17 cellular contexts compared by ENCODE assay signal in genomic region chr12:43964966-43965365, GRCh38.
A peak's percentile ranks its signal among the peaks of the same experiment; 100 is the strongest.
DNase-seq lines count a peak whose midpoint lies in the region; ATAC-seq and TF ChIP-seq lines count a peak whose summit lies in the region.
"Had no signal": no experiment of that assay in that cellular context is flagged by ENCODE, and none has a peak within 500 bp of the region (broad histone marks: within the 10 kb centered on the region; RNA-seq: fewer than 3 reads in every experiment).

No MANE protein-coding gene starts in this region.

- H3K4ac ChIP-seq in mesenchymal stem cell (ENCODE audit: low read depth in 1 of 2, low read length in 2 of 2): no peak overlapping the region

- H3K36me3 ChIP-seq in HEK293 (ENCODE audit: control insufficient read depth in 2 of 2, insufficient read depth in 1 of 2, low read length in 2 of 2): no peaks in the 10 kb centered on the region
- no peaks in the 10 kb centered on the region for H3K36me3 ChIP-seq in mesenchymal stem cell (ENCODE audit: control insufficient read depth in 1 of 2, insufficient read depth in 2 of 2, low read depth in 1 of 2, low read length in 2 of 2)
- H3K36me3 ChIP-seq: prostate gland, spleen had no signal

- CTCF ChIA-PET in HEK293 (lab: Yijun Ruan, JAX): no interaction called here
- CTCF ChIA-PET in activated CD4-positive, alpha-beta memory T cell treated with anti-CD3 and anti-CD28 coated beads, Interleukin-2, amount 10 ng/mL, durations not matched to agents 7 days and 5 days (lab: Charles Lee): no interaction called here

- H3K27ac ChIP-seq in HEK293 (ENCODE audit: extremely low read depth, low read depth, low read length) (no peak overlapping the region), mesenchymal stem cell (ENCODE audit: low read length, poor library complexity, severe bottlenecking) (no peak overlapping the region)
- H3K27ac ChIP-seq: prostate gland, RWPE1, spleen had no signal

- H3K18ac ChIP-seq in mesenchymal stem cell (ENCODE audit: low read depth in 1 of 2, low read length in 2 of 2): no peak overlapping the region

- H2BK15ac ChIP-seq in mesenchymal stem cell (ENCODE audit: low read depth, poor library complexity, severe bottlenecking): no peak overlapping the region

- no peak overlapping the region for H2BK12ac ChIP-seq in mesenchymal stem cell (ENCODE audit: low read length in 2 of 2)

- H3K9ac ChIP-seq in mesenchymal stem cell (ENCODE audit: low read length): peak overlapping the region; percentile 63

- H4K91ac ChIP-seq in mesenchymal stem cell (ENCODE audit: low read length): no peak overlapping the region

- H3K4me1 ChIP-seq in HEK293 (ENCODE audit: control insufficient read depth, insufficient read depth, low read length) (no peaks in the 10 kb centered on the region), mesenchymal stem cell (ENCODE audit: control insufficient read depth, insufficient read depth, low read depth, low read length) (no peaks in the 10 kb centered on the region)
- H3K4me1 ChIP-seq: prostate gland, spleen had no signal

- no peak overlapping the region for H2BK120ac ChIP-seq in mesenchymal stem cell (ENCODE audit: low read depth, low read length)

- WGBS in mesenchymal stem cell: 91% methylated on average over 2 of the region's 3 CpGs

- H3K4me1 Mint-ChIP-seq in activated T-cell treated with anti-CD3 and anti-CD28 coated beads, Interleukin-2, amount 50 U/mL, for 4 hours (ENCODE audit: low read depth): no peaks in the 10 kb centered on the region
- H3K4me1 Mint-ChIP-seq in activated CD4-positive, alpha-beta memory T cell treated with anti-CD3 and anti-CD28 coated beads, Interleukin-2, amount 10 ng/mL, durations not matched to agents 7 days and 5 days: no peaks in the 10 kb centered on the region

- no peak overlapping the region for H2BK5ac ChIP-seq in mesenchymal stem cell (ENCODE audit: low read depth, low read length, poor library complexity, severe bottlenecking)

- H3K9me3 ChIP-seq in HEK293 (ENCODE audit: control insufficient read depth, insufficient read depth, low read depth, low read length) (no peaks in the 10 kb centered on the region), mesenchymal stem cell (ENCODE audit: control insufficient read depth, low read length) (no peaks in the 10 kb centered on the region)
- H3K9me3 ChIP-seq: prostate gland had no signal

- H3K27me3 ChIP-seq in mesenchymal stem cell (ENCODE audit: control insufficient read depth in 1 of 2, insufficient read depth in 1 of 2, low read length in 2 of 2): no peaks in the 10 kb centered on the region
- H3K27me3 ChIP-seq: spleen had no signal

- no peak overlapping the region for H3K4me2 ChIP-seq in mesenchymal stem cell (ENCODE audit: low read length, poor library complexity, severe bottlenecking)

- no peak overlapping the region for H3K14ac ChIP-seq in mesenchymal stem cell (ENCODE audit: low read length in 2 of 2)

- H3K27ac Mint-ChIP-seq in activated CD4-positive, alpha-beta memory T cell treated with anti-CD3 and anti-CD28 coated beads, Interleukin-2, amount 10 ng/mL, durations not matched to agents 7 days and 5 days: no peak overlapping the region
- H3K27ac Mint-ChIP-seq: activated naive CD4-positive, alpha-beta T cell treated with anti-CD3 and anti-CD28 coated beads, Interleukin-2, amount 50 U/mL, for 72 hours; CD8-positive, alpha-beta T cell; type B pancreatic cell had no signal

- no peaks in the 10 kb centered on the region for H3K27me3 Mint-ChIP-seq in activated T-cell treated with anti-CD3 and anti-CD28 coated beads, Interleukin-2, amount 50 U/mL, for 4 hours (ENCODE audit: low read depth)
- H3K27me3 Mint-ChIP-seq in activated CD4-positive, alpha-beta memory T cell treated with anti-CD3 and anti-CD28 coated beads, Interleukin-2, amount 10 ng/mL, durations not matched to agents 7 days and 5 days: no peaks in the 10 kb centered on the region
- H3K27me3 Mint-ChIP-seq: type B pancreatic cell had no signal

- no peaks in the 10 kb centered on the region for H3K79me1 ChIP-seq in mesenchymal stem cell (replicated peaks; ENCODE audit: low read length, poor library complexity, severe bottlenecking)

- H2AK5ac ChIP-seq in mesenchymal stem cell (ENCODE audit: low read length, severe bottlenecking): no peak overlapping the region

- POLR2A ChIA-PET in HEK293 (lab: Yijun Ruan, JAX): no interaction called here
- POLR2A ChIA-PET in activated CD4-positive, alpha-beta memory T cell treated with anti-CD3 and anti-CD28 coated beads, Interleukin-2, amount 10 ng/mL, durations not matched to agents 7 days and 5 days (lab: Charles Lee): no interaction called here

- no peak overlapping the region for H3K23ac ChIP-seq in mesenchymal stem cell (ENCODE audit: low read length in 2 of 2)

- no peak overlapping the region for H2AFZ ChIP-seq in mesenchymal stem cell (ENCODE audit: low read depth, low read length)

- peaks cover 9% of the 10 kb centered on the region for H3K9me3 Mint-ChIP-seq in activated T-cell treated with anti-CD3 and anti-CD28 coated beads, Interleukin-2, amount 50 U/mL, for 4 hours
- H3K9me3 Mint-ChIP-seq in activated CD4-positive, alpha-beta memory T cell treated with anti-CD3 and anti-CD28 coated beads, Interleukin-2, amount 10 ng/mL, durations not matched to agents 7 days and 5 days: no peaks in the 10 kb centered on the region
- H3K9me3 Mint-ChIP-seq: activated naive CD4-positive, alpha-beta T cell treated with anti-CD3 and anti-CD28 coated beads, Interleukin-2, amount 50 U/mL, for 72 hours had no signal

- peaks cover 4% of the 10 kb centered on the region for H3K36me3 Mint-ChIP-seq in activated T-cell treated with anti-CD3 and anti-CD28 coated beads, Interleukin-2, amount 50 U/mL, for 4 hours (ENCODE audit: insufficient read depth)
- H3K36me3 Mint-ChIP-seq in activated CD4-positive, alpha-beta memory T cell treated with anti-CD3 and anti-CD28 coated beads, Interleukin-2, amount 10 ng/mL, durations not matched to agents 7 days and 5 days (ENCODE audit: low read depth): no peaks in the 10 kb centered on the region

- H3K4me3 ChIP-seq in HEK293 (ENCODE audit: low read depth, low read length) (no peak overlapping the region), fibroblast of mammary gland (ENCODE audit: control insufficient read depth, low read depth, low read length) (no peak overlapping the region), mesenchymal stem cell (ENCODE audit: insufficient read depth in 1 of 2, low read depth in 1 of 2, low read length in 2 of 2) (peak overlapping the region in 1 of 2 experiments; percentile 23)
- H3K4me3 ChIP-seq: prostate gland, spleen had no signal

- H3K4me3 Mint-ChIP-seq in activated T-cell treated with anti-CD3 and anti-CD28 coated beads, Interleukin-2, amount 50 U/mL, for 4 hours: no peak overlapping the region
- H3K4me3 Mint-ChIP-seq in activated CD4-positive, alpha-beta memory T cell treated with anti-CD3 and anti-CD28 coated beads, Interleukin-2, amount 10 ng/mL, durations not matched to agents 7 days and 5 days: no peak overlapping the region
- H3K4me3 Mint-ChIP-seq: CD8-positive, alpha-beta T cell; type B pancreatic cell had no signal

- ATAC-seq in HG02884 (IDR thresholded peaks at IDR 0.05; ENCODE audit: unreplicated experiment) (no peak), GM18907 (IDR thresholded peaks at IDR 0.05; ENCODE audit: unreplicated experiment) (no peak)
- ATAC-seq in activated T-cell treated with anti-CD3 and anti-CD28 coated beads, Interleukin-2, amount 50 U/mL, for 4 hours: no peak
- ATAC-seq: activated naive CD4-positive, alpha-beta T cell treated with anti-CD3 and anti-CD28 coated beads, Interleukin-2, amount 50 U/mL, for 72 hours; CD8-positive, alpha-beta T cell had no signal

- H4K8ac ChIP-seq in mesenchymal stem cell (ENCODE audit: low read length): no peak overlapping the region

- TF ChIP-seq CTCF in HEK293 (tag by site-specific recombination; IDR thresholded peaks at IDR 0.05) (no peak), fibroblast of mammary gland (conservative IDR thresholded peaks at IDR 0.05; ENCODE audit: control insufficient read depth, insufficient read depth, low read depth, low read length) (no peak)

- DNase-seq in NCI-H69 (lab: John Stamatoyannopoulos, UW) (peak; percentile 86), fibroblast of mammary gland (ENCODE audit: low read depth) (peak; percentile 64), mesenchymal stem cell (no peak)
- no peak for DNase-seq in activated T-cell treated with anti-CD3 and anti-CD28 coated beads, Interleukin-2, amount 50 U/mL, for 4 hours
- no peak for DNase-seq in activated CD4-positive, alpha-beta memory T cell treated with anti-CD3 and anti-CD28 coated beads, Interleukin-2, amount 10 ng/mL, durations not matched to agents 7 days and 5 days
- DNase-seq: CD8-positive, alpha-beta T cell; DMS79 treated with DMSO at 0.1 percent for 48 hours; GOT3; MM.1S; spleen had no signal

TF ChIP-seq in HEK293, 187 proteins besides CTCF, POLR2A, EP300 and RAD21 (continues in another document):
- TF ChIP-seq ZNF174 (tag by site-specific recombination; IDR thresholded peaks at IDR 0.05) (no peak), ZNF76 (tag by site-specific recombination; IDR thresholded peaks at IDR 0.05; ENCODE audit: borderline replicate concordance, low read depth) (no peak), ZNF629 (tag by site-specific recombination; IDR thresholded peaks at IDR 0.05) (peak; percentile 54; the same call in 1 of the 2 replicates), ZFP3 (tag by site-specific recombination; IDR thresholded peaks at IDR 0.05; ENCODE audit: low read depth) (0 out of 2 replicates have a peak, but pooled peaks have one; percentile 37), ZNF521 (tag by site-specific recombination; IDR thresholded peaks at IDR 0.05) (no peak), ZNF449 (tag by site-specific recombination; IDR thresholded peaks at IDR 0.05) (no peak), ZNF19 (tag by site-specific recombination; IDR thresholded peaks at IDR 0.05; ENCODE audit: low read depth) (no peak), ZNF175 (tag by site-specific recombination; IDR thresholded peaks at IDR 0.05) (no peak)

Comparison
In these comparisons a context has a peak if more than half of its experiments do, and no peak if none do; other contexts are left out.
1. DNase-seq: peak in NCI-H69 (single experiment) and fibroblast of mammary gland (single experiment); none in mesenchymal stem cell (single experiment), activated T-cell treated with anti-CD3 and anti-CD28 coated beads, Interleukin-2, amount 50 U/mL, for 4 hours (single experiment) and activated CD4-positive, alpha-beta memory T cell treated with anti-CD3 and anti-CD28 coated beads, Interleukin-2, amount 10 ng/mL, durations not matched to agents 7 days and 5 days (single experiment).